In the genomic region with DNA sequence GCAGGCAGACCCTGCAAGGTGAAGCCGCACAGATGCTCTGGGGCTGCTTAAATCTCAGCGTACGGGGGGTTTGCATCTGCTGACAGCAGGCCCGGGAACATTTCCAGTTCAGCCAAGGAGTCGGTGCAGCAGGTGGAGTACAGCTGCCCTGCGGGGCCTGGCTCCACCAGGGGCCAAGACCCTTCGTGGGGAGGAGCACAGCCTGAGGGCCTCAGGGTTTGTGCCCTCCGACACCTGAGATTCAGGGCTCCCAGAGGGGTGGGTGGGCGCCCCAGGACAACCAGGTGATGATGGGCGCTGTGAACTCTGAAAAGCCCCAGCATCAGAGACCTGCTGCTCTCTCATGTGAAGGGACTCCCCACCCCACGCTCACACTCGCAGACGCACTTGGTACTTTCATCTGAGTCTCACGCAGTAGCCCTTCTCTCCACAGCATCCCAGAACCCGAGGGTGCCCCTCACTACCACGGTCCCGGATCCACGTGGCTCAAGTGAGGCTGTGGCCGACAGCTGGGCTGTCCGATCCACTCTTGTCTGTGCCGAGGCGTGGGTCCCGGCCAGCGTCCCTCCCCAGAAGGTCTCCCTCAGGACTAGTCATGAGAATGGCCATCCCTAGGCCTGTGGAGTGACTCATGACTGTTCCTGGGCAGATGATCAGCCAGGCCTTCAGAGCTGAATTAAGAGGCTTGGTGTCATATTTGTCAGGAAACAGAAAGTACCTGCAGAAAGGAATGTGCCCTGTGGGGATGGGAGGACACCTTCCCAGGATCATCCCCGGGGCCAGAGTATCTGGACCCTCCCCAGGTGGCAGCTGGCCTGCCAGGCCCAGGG, we compare ENCODE assay signal across 12 cellular contexts. TPM values are rescaled to one million over a fixed set of nuclear protein-coding genes. Genes with fewer than 3 reads are reported as not detected.
DNase-seq lines count a peak whose midpoint lies in the region; ATAC-seq and TF ChIP-seq lines count a peak whose summit lies in the region.
"Had no signal": no experiment of that assay in that cellular context is flagged by ENCODE, and none has a peak within 500 bp of the region (broad histone marks: within the 10 kb centered on the region; RNA-seq: fewer than 3 reads in every experiment).

No MANE protein-coding gene starts in this region.

- no peak overlapping the region for H3K4me3 Mint-ChIP-seq in T-helper 17 cell

- no peak for TF ChIP-seq CTCF in C4-2B (conservative IDR thresholded peaks at IDR 0.05)

- no peak for ATAC-seq in T-helper 17 cell
- ATAC-seq: body of pancreas had no signal

- H3K27ac ChIP-seq in C4-2B: peak overlapping the region; percentile 53
- H3K27ac ChIP-seq: body of pancreas had no signal

- no peaks in the 10 kb centered on the region for H3K9me3 ChIP-seq in T-helper 17 cell (ENCODE audit: control insufficient read depth, low read length, poor library complexity, severe bottlenecking)
- H3K9me3 ChIP-seq: body of pancreas had no signal

- H3K36me3 Mint-ChIP-seq in T-helper 17 cell (ENCODE audit: low read depth): peaks cover 3% of the 10 kb centered on the region

- peak overlapping the region; percentile 85 for H3K27ac Mint-ChIP-seq in T-helper 17 cell

- H3K27me3 Mint-ChIP-seq in T-helper 17 cell: no peaks in the 10 kb centered on the region

- DNase-seq in COLO668 (lab: John Stamatoyannopoulos, UW; ENCODE audit: unreplicated experiment) (peak; percentile 16), T-helper 17 cell (no peak), kidney tubule cell (ENCODE audit: low spot score) (peak; percentile 69), H4 (ENCODE audit: low spot score) (no peak), C1 segment of cervical spinal cord (lab: John Stamatoyannopoulos, UW) (no peak), NCI-H1092 treated with DMSO at 0.1 percent for 48 hours (lab: John Stamatoyannopoulos, UW) (no peak)
- DNase-seq: activated CD8-positive, alpha-beta memory T cell treated with anti-CD3 and anti-CD28 coated beads, Interleukin-2, amount 50 U/mL, for 48 hours; body of pancreas; retina; T1000 had no signal

- peaks cover 17% of the 10 kb centered on the region for H3K4me1 Mint-ChIP-seq in T-helper 17 cell

RNA-seq across cellular contexts. Expression of a gene that starts 29.6 kb away (rescaled TPM):
- 10 to 100 TPM; 48.0 to 53.6 TPM for total RNA-seq in T-helper 17 cell
- 25.9 and 37.4 TPM in 2 replicates for total RNA-seq in H4 (2014; rRNA removed; shearing (Covaris generic))

RNA-seq across cellular contexts. Expression of a gene that starts 48.3 kb away (rescaled TPM):
- total RNA-seq in T-helper 17 cell: under 1 TPM in 1 of 2 donors, not detected in 1; 0.12 TPM
- 0.17 TPM in 1 of 2 replicates, not detected in the other for total RNA-seq in H4 (2014; rRNA removed; shearing (Covaris generic))
- total RNA-seq: subcutaneous adipose tissue had no signal

Comparison
In these comparisons a context has a peak if more than half of its experiments do, and no peak if none do; other contexts are left out.
1. DNase-seq: peak in COLO668 (single experiment) and kidney tubule cell (single experiment); none in T-helper 17 cell (0 of 3), H4 (single experiment), C1 segment of cervical spinal cord (0 of 14) and NCI-H1092 treated with DMSO at 0.1 percent for 48 hours (single experiment).